8 cellular contexts compared by ENCODE assay signal in genomic region chr14:94136575-94137331, GRCh38. TPM values are rescaled to one million over a fixed set of nuclear protein-coding genes. Genes with fewer than 3 reads are reported as not detected.
DNase-seq lines count a peak whose midpoint lies in the region; ATAC-seq and TF ChIP-seq lines count a peak whose summit lies in the region.

No MANE protein-coding gene starts in this region.

- no peak overlapping the region for H3K27ac Mint-ChIP-seq in activated B cell treated with CpG ODN at 0.5 μM for 24 hours

- DNase-seq in SIG-M5 treated with dmso at 0.1 percent for 504 hours (lab: John Stamatoyannopoulos, UW; ENCODE audit: unreplicated experiment) (peak; percentile 77), SIG-M5 (lab: John Stamatoyannopoulos, UW) (no peak), NCI-H226 (peak; percentile 50), activated B cell treated with CpG ODN at 0.5 μM for 24 hours (peak; percentile 72), cardiac fibroblast (ENCODE audit: low read depth in 2 of 2) (peak; percentile 87 to 88), kidney glomerular epithelial cell (lab: John Stamatoyannopoulos, UW) (peak; percentile 75)
- DNase-seq in stimulated activated CD4-positive, alpha-beta T cell treated with anti-CD3 and anti-CD28 coated beads, Interleukin-2, amount 100 ng/mL, for 4 hours (ENCODE audit: low read depth), result peak; percentile 73

- no peak overlapping the region for H3K4me3 Mint-ChIP-seq in activated B cell treated with CpG ODN at 0.5 μM for 24 hours

- no peaks in the 10 kb centered on the region for H3K36me3 Mint-ChIP-seq in activated B cell treated with CpG ODN at 0.5 μM for 24 hours (ENCODE audit: low read depth)

- ATAC-seq in HG02981 (IDR thresholded peaks at IDR 0.05; ENCODE audit: unreplicated experiment) (peak; percentile 82), activated B cell treated with CpG ODN at 0.5 μM for 24 hours (ENCODE audit: low read depth) (peak; percentile 95)

- TF ChIP-seq CTCF in activated B cell treated with CpG ODN at 0.5 μM for 24 hours (IDR thresholded peaks at IDR 0.05) (no peak), cardiac fibroblast (IDR thresholded peaks at IDR 0.05; ENCODE audit: low read depth, low read length) (peak; percentile 97)

- peaks cover 3% of the 10 kb centered on the region for H3K4me1 Mint-ChIP-seq in activated B cell treated with CpG ODN at 0.5 μM for 24 hours

- POLR2A ChIA-PET in activated B cell treated with CpG ODN at 0.5 μM for 24 hours (lab: Charles Lee), result interaction anchor here (0.9 kb wide), 1 partner anchor 100 kb away, joined by 4 read pairs; no protein-coding TSS in a partner anchor

- H3K27me3 Mint-ChIP-seq in activated B cell treated with CpG ODN at 0.5 μM for 24 hours, result peaks cover 26% of the 10 kb centered on the region

- intact Hi-C loops in activated B cell treated with CpG ODN at 0.5 μM for 24 hours (cut with micrococcal nuclease), result loop anchor here (1.0 to 2.0 kb wide), 5 partner anchors 44 to 481 kb away; partner anchors contain the start of genes DDX24 and IFI27L1

- H3K4me3 ChIP-seq in cardiac fibroblast (replicated peaks in 1 of 2; ENCODE audit: low read depth in 2 of 2, low read length in 2 of 2), result no peak overlapping the region

- CTCF ChIA-PET in activated B cell treated with CpG ODN at 0.5 μM for 24 hours (lab: Charles Lee), result interaction anchor here (0.7 to 2.4 kb wide), 35 partner anchors 9 to 481 kb away, joined by 3 to 77 read pairs (median 4); partner anchors contain the start of genes DDX24 and IFI27L1

- peaks cover 8% of the 10 kb centered on the region for H3K9me3 Mint-ChIP-seq in activated B cell treated with CpG ODN at 0.5 μM for 24 hours

RNA-seq across cellular contexts. Expression of gene IFI27L2, which starts 7.3 kb away (rescaled TPM):
- 37.0 and 37.3 TPM in 2 replicates for total RNA-seq in activated B cell treated with CpG ODN at 0.5 μM for 24 hours

RNA-seq across cellular contexts. Expression of gene IFI27, which starts 26.2 kb away (rescaled TPM):
- total RNA-seq in activated B cell treated with CpG ODN at 0.5 μM for 24 hours, result 0.64 TPM in 1 of 2 replicates, not detected in the other

RNA-seq across cellular contexts. Expression of gene PPP4R4, which starts 37.4 kb away (rescaled TPM):
- 0.22 TPM in 1 of 2 replicates, not detected in the other for total RNA-seq in activated B cell treated with CpG ODN at 0.5 μM for 24 hours

RNA-seq across cellular contexts. Expression of gene IFI27L1, which starts 55.6 kb away (rescaled TPM):
- total RNA-seq in activated B cell treated with CpG ODN at 0.5 μM for 24 hours, result 9.2 and 11.4 TPM in 2 replicates

RNA-seq across cellular contexts. Expression of gene DDX24, which starts 55.8 kb away (rescaled TPM):
- 169 and 179 TPM in 2 replicates for total RNA-seq in activated B cell treated with CpG ODN at 0.5 μM for 24 hours
